In the genomic region with DNA sequence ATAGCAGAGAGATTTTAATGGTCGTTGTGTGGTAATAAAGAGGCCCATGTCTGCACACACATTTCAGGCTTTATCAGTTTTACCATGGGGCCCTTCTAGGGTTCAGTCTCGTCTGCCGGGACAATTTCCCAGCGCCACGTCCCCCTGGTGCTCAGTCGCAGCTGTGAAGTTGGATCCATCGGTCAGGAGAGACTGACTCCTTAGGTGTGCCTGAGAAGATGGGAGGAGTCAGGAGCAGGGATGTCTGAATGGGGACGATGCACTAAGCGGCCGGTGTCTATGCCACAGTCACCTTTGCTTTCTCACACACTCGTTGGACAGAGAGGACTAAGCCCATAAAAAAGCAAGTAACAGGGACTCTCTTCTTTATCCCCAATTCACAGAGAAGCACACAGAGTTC, we compare ENCODE assay signal across 18 cellular contexts.
DNase-seq lines count a peak whose midpoint lies in the region; ATAC-seq, FAIRE-seq and TF ChIP-seq lines count a peak whose summit lies in the region.
"Had no signal": no experiment of that assay in that cellular context is flagged by ENCODE, and none has a peak within 500 bp of the region (broad histone marks: within the 10 kb centered on the region; RNA-seq: fewer than 3 reads in every experiment).

No MANE protein-coding gene starts in this region.

- FAIRE-seq in kidney (lab: Jason Lieb, UNC): no peak
- FAIRE-seq: GM19239 had no signal

- intact Hi-C loops in cardiac septum (cut with DNase I): no loop called here
- intact Hi-C loops in Right ventricle myocardium superior (cut with DNase I): no loop called here
- intact Hi-C loops in kidney (cut with DNase I): no loop called here
- intact Hi-C loops in spleen (cut with DNase I; ENCODE audit: low total_unique reads): no loop called here

- no peak overlapping the region for H3K9ac ChIP-seq in kidney (ENCODE audit: low read length in 2 of 2)
- H3K9ac ChIP-seq: BLaER1 had no signal

- H3K27ac ChIP-seq in kidney (ENCODE audit: low read depth in 2 of 2, low read length in 2 of 2): no peak overlapping the region
- H3K27ac ChIP-seq in spleen: no peak overlapping the region
- H3K27ac ChIP-seq: BLaER1, HL-60 had no signal

- H3K4me3 ChIP-seq in kidney (ENCODE audit: low read length in 2 of 2) (no peak overlapping the region), spleen (no peak overlapping the region)
- H3K4me3 ChIP-seq: BLaER1 had no signal

- TF ChIP-seq CTCF in kidney (IDR thresholded peaks at IDR 0.05; ENCODE audit: borderline replicate concordance, extremely low read depth, insufficient read depth) (no peak), spleen (IDR thresholded peaks at IDR 0.05 in 8 of 11, conservative IDR thresholded peaks at IDR 0.05 in 3 of 11) (no peak)

- H3K27me3 ChIP-seq in spleen (replicated peaks in 1 of 7): peaks cover 0 to 30% (median 0%) of the 10 kb centered on the region in 7 donors
- H3K27me3 ChIP-seq: BLaER1 had no signal

- ATAC-seq in Right ventricle myocardium superior (ENCODE audit: poor library complexity) (no peak), HG03469 (IDR thresholded peaks at IDR 0.05; ENCODE audit: unreplicated experiment) (no peak)

- H3K4me1 ChIP-seq in kidney (ENCODE audit: control insufficient read depth in 1 of 2, insufficient read depth in 1 of 2, low read depth in 1 of 2, low read length in 2 of 2) (no peaks in the 10 kb centered on the region), spleen (no peaks in the 10 kb centered on the region)
- H3K4me1 ChIP-seq: BLaER1, Caco-2 had no signal

- WGBS in spleen, 5 donors: 78 to 89% (median 81%) methylated on average over 11 of the region's 11 CpGs

- DNase-seq in cardiac septum (ENCODE audit: low spot score) (peak; percentile 24), Right ventricle myocardium superior (no peak), kidney (peak; percentile 12), spleen (peak; percentile 38), putamen (ENCODE audit: low spot score) (no peak), T1000 (lab: John Stamatoyannopoulos, UW) (no peak)
- DNase-seq: 8988T; AML-193; Caco-2; CD8-positive, alpha-beta memory T cell; DND-41; GDM1; HCEC 1CT; HFFc6 had no signal

- TF ChIP-seq POLR2A in spleen (IDR thresholded peaks at IDR 0.05): no peak

- no peaks in the 10 kb centered on the region for H3K36me3 ChIP-seq in kidney (ENCODE audit: control insufficient read depth in 1 of 2, insufficient read depth in 2 of 2, low read length in 2 of 2)
- H3K36me3 ChIP-seq in spleen: no peaks in the 10 kb centered on the region
- H3K36me3 ChIP-seq: BLaER1 had no signal

- H3K9me3 ChIP-seq in kidney (ENCODE audit: control insufficient read depth in 1 of 2, low read length in 2 of 2) (no peaks in the 10 kb centered on the region), spleen (no peaks in the 10 kb centered on the region)
- H3K9me3 ChIP-seq: BLaER1, Caco-2 had no signal

Comparison
In these comparisons a context has a peak if more than half of its experiments do, and no peak if none do; other contexts are left out.
1. DNase-seq: peak in cardiac septum (single experiment), kidney (single experiment) and spleen (single experiment); none in Right ventricle myocardium superior (single experiment), putamen (single experiment) and T1000 (single experiment).